In genomic region chr17:42985225-42985624, GRCh38 we compare ENCODE assay signal across 14 cellular contexts. TPM values are rescaled to one million over a fixed set of nuclear protein-coding genes. Genes with fewer than 3 reads are reported as not detected.
DNase-seq lines count a peak whose midpoint lies in the region; ATAC-seq and TF ChIP-seq lines count a peak whose summit lies in the region.
"Had no signal": no experiment of that assay in that cellular context is flagged by ENCODE, and none has a peak within 500 bp of the region (broad histone marks: within the 10 kb centered on the region; RNA-seq: fewer than 3 reads in every experiment).

No MANE protein-coding gene starts in this region.

- no peaks in the 10 kb centered on the region for H3K27me3 ChIP-seq in GM06990 (replicated peaks; ENCODE audit: control insufficient read depth, insufficient read depth, low read length)
- no peaks in the 10 kb centered on the region for H3K27me3 ChIP-seq in mucosa of stomach (ENCODE audit: control insufficient read depth, insufficient read depth, low read length)
- H3K27me3 ChIP-seq: dorsolateral prefrontal cortex had no signal

- no TSS peak for BruUV-seq in OCI-LY7 (replicated peaks; lab: Mats Ljungman, UMichigan)

- H3K4me3 ChIP-seq in GM06990 (replicated peaks; ENCODE audit: low read depth, low read length) (peak overlapping the region; percentile 15; the same call in 1 of the 2 replicates), OCI-LY7 (ENCODE audit: low read depth, low read length, poor library complexity, severe bottlenecking) (peak overlapping the region; percentile 43), mucosa of stomach (ENCODE audit: low read length) (no peak overlapping the region)

- POLR2A ChIA-PET in OCI-LY7 (lab: Charles Lee), result interaction anchor here (0.9 to 3.4 kb wide), 4 partner anchors 11 to 321 kb away, joined by 3 to 21 read pairs (median 6); partner anchors contain the start of gene RPL27
- POLR2A ChIA-PET in T-cell (lab: Charles Lee), result interaction anchor here in 1 of 2 donors (0.6 kb wide), 1 partner anchor 23 kb away, joined by 4 read pairs; no protein-coding TSS in a partner anchor

- H3K9ac ChIP-seq in mucosa of stomach (ENCODE audit: low read length), result peak overlapping the region; percentile 13

- H3K36me3 ChIP-seq in GM06990 (ENCODE audit: control insufficient read depth, insufficient read depth, low read length), result peaks cover 11% of the 10 kb centered on the region
- H3K36me3 ChIP-seq in OCI-LY7 (ENCODE audit: insufficient read depth, low read length), result peaks cover 53% of the 10 kb centered on the region
- H3K36me3 ChIP-seq in mucosa of stomach (ENCODE audit: control insufficient read depth, insufficient read depth, low read length), result peaks cover 14% of the 10 kb centered on the region

- H3K79me2 ChIP-seq in OCI-LY7 (ENCODE audit: insufficient read depth, low read depth, low read length), result peaks cover 56% of the 10 kb centered on the region; the same call in 1 of the 2 replicates

- H3K27me3 Mint-ChIP-seq in T-cell, result no peaks in the 10 kb centered on the region
- H3K27me3 Mint-ChIP-seq: activated T-helper 17 cell treated with anti-CD3 and anti-CD28 coated beads, Interleukin-2, amount 50 U/mL, for 72 hours had no signal

- peak; percentile 25 for DNase-seq in GM06990 (ENCODE audit: extremely low read depth, insufficient read length)
- DNase-seq in OCI-LY7 (ENCODE audit: low spot score), result peak; percentile 92
- DNase-seq in T-cell, result no peak
- no peak for DNase-seq in Right ventricle myocardium superior
- DNase-seq in hepatic stellate cell (ENCODE audit: low spot score), result no peak
- DNase-seq: CD8-positive, alpha-beta memory T cell; dorsolateral prefrontal cortex; hypothalamus; NCI-H510A had no signal

- peak overlapping the region; percentile 74 for H3K4me2 ChIP-seq in OCI-LY7 (ENCODE audit: low read length)

- H3K4me3 Mint-ChIP-seq in T-cell, result no peak overlapping the region
- H3K4me3 Mint-ChIP-seq: activated T-helper 17 cell treated with anti-CD3 and anti-CD28 coated beads, Interleukin-2, amount 50 U/mL, for 72 hours; T-helper 1 cell treated with Interleukin-12 subunit alpha and Interleukin-12 subunit beta and Interleukin-4 antibody, amounts not matched to agents 30 μg/mL and 1 μg/mL, for 36 hours had no signal

- H3K9me3 ChIP-seq in OCI-LY7 (ENCODE audit: low read length) (no peaks in the 10 kb centered on the region), mucosa of stomach (ENCODE audit: control insufficient read depth, low read length) (no peaks in the 10 kb centered on the region)

- peaks cover 35% of the 10 kb centered on the region for H3K36me3 Mint-ChIP-seq in T-cell

- H3K27ac ChIP-seq in OCI-LY7 (ENCODE audit: low read depth, low read length, poor library complexity, severe bottlenecking), result peak overlapping the region; percentile 74

- H3K9me3 Mint-ChIP-seq in T-cell, result no peaks in the 10 kb centered on the region
- H3K9me3 Mint-ChIP-seq: activated T-helper 17 cell treated with anti-CD3 and anti-CD28 coated beads, Interleukin-2, amount 50 U/mL, for 72 hours; CD8-positive, alpha-beta memory T cell; T-helper 1 cell treated with Interleukin-12 subunit alpha and Interleukin-12 subunit beta and Interleukin-4 antibody, amounts not matched to agents 30 μg/mL and 1 μg/mL, for 36 hours had no signal

- no peak overlapping the region for H2AFZ ChIP-seq in OCI-LY7 (ENCODE audit: low read length)

- TF ChIP-seq CTCF in GM06990 (IDR thresholded peaks at IDR 0.05; ENCODE audit: insufficient read depth, low read length, poor library complexity, severe bottlenecking) (no peak), OCI-LY7 (conservative IDR thresholded peaks at IDR 0.05; ENCODE audit: low read length) (no peak; the same call in 1 of the 2 replicates)

- peaks cover 25 to 33% (median 31%) of the 10 kb centered on the region in 3 donors for H3K4me1 Mint-ChIP-seq in T-cell

- H3K4me1 ChIP-seq in OCI-LY7 (ENCODE audit: insufficient read depth, low read length, poor library complexity, severe bottlenecking), result peaks cover 48% of the 10 kb centered on the region
- peaks cover 20% of the 10 kb centered on the region for H3K4me1 ChIP-seq in mucosa of stomach (ENCODE audit: control insufficient read depth, insufficient read depth, low read length)

- ATAC-seq in GM21737 (IDR thresholded peaks at IDR 0.05; ENCODE audit: unreplicated experiment) (peak; percentile 43), T-cell (replicated peaks in 1 of 4) (no peak), Right ventricle myocardium superior (ENCODE audit: poor library complexity) (no peak), HG03045 (IDR thresholded peaks at IDR 0.05; ENCODE audit: unreplicated experiment) (no peak)
- ATAC-seq: activated T-helper 17 cell treated with anti-CD3 and anti-CD28 coated beads, Interleukin-2, amount 50 U/mL, for 72 hours had no signal

- no peaks in the 10 kb centered on the region for H3K9me2 ChIP-seq in OCI-LY7 (ENCODE audit: insufficient read depth, low read length)

- no peak overlapping the region for H3K27ac Mint-ChIP-seq in T-cell

- CTCF ChIA-PET in OCI-LY7 (lab: Charles Lee; ENCODE audit: unreplicated experiment), result interaction anchor here (1.4 kb wide), 1 partner anchor 13 kb away, joined by 4 read pairs; the partner anchor contains the start of gene RPL27
- CTCF ChIA-PET in T-cell (lab: Charles Lee), result interaction anchor here in 1 of 2 donors (0.7 kb wide), 1 partner anchor 13 kb away, joined by 3 read pairs; the partner anchor contains the start of gene RPL27

- intact Hi-C loops in OCI-LY7 (cut with micrococcal nuclease; ENCODE audit: unreplicated experiment) (loop anchor here (1.0 kb wide), 2 partner anchors 13 to 21 kb away; partner anchors contain the start of genes AARSD1 and RPL27), Right ventricle myocardium superior (cut with DNase I) (no loop called here)

- H4K20me1 ChIP-seq in OCI-LY7 (ENCODE audit: insufficient read depth, low read length), result peaks cover 5% of the 10 kb centered on the region; the same call in 1 of the 2 replicates

RNA-seq across cellular contexts. Expression of gene RUNDC1, which starts 4.9 kb away (rescaled TPM):
- total RNA-seq in OCI-LY7 (2014; rRNA removed; shearing (Covaris generic)), result 11.1 and 12.1 TPM in 2 replicates
- total RNA-seq in OCI-LY7 (2022) (18.6 and 22.5 TPM in 2 replicates), T-cell (10 to 100 TPM; 11.5 to 24.0 (median 23.7) TPM), Right ventricle myocardium superior (10.0 TPM)

RNA-seq across cellular contexts. Expression of gene PTGES3L, which starts 5.3 kb away (rescaled TPM):
- total RNA-seq in OCI-LY7 (2014; rRNA removed; shearing (Covaris generic)), result 0.13 TPM in 1 of 2 replicates, not detected in the other
- total RNA-seq in OCI-LY7 (2022), result 0.68 and 2.1 TPM in 2 replicates
- total RNA-seq in T-cell, result under 1 TPM in 3 of 5 donors, not detected in 2; 0.25 to 0.44 (median 0.41) TPM
- total RNA-seq in Right ventricle myocardium superior, result 50.6 TPM

RNA-seq across cellular contexts. Expression of gene RPL27, which starts 13.0 kb away (rescaled TPM):
- total RNA-seq in OCI-LY7 (2014; rRNA removed; shearing (Covaris generic)), result 1,550 and 2,299 TPM in 2 replicates
- 1,241 and 1,313 TPM in 2 replicates for total RNA-seq in OCI-LY7 (2022)
- 1,000 to 10,000 TPM; 1,254 to 1,790 (median 1,710) TPM for total RNA-seq in T-cell
- total RNA-seq in Right ventricle myocardium superior, result 675 TPM

RNA-seq across cellular contexts. Expression of gene AARSD1, which starts 21.0 kb away (rescaled TPM):
- total RNA-seq in OCI-LY7 (2014; rRNA removed; shearing (Covaris generic)), result 24.0 and 26.9 TPM in 2 replicates
- total RNA-seq in OCI-LY7 (2022) (31.0 and 31.7 TPM in 2 replicates), T-cell (10 to 100 TPM; 54.1 to 65.2 (median 60.0) TPM), Right ventricle myocardium superior (30.6 TPM)

RNA-seq across cellular contexts. Expression of gene IFI35, which starts 21.4 kb away (rescaled TPM):
- 3.8 and 6.3 TPM in 2 replicates for total RNA-seq in OCI-LY7 (2014; rRNA removed; shearing (Covaris generic))
- total RNA-seq in OCI-LY7 (2022) (8.6 and 10.6 TPM in 2 replicates), T-cell (10 to 100 TPM; 27.0 to 44.6 (median 34.1) TPM), Right ventricle myocardium superior (14.4 TPM)

Comparison
In these comparisons a context has a peak if more than half of its experiments do, and no peak if none do; other contexts are left out.
1. DNase-seq: peak in GM06990 (single experiment) and OCI-LY7 (single experiment); none in T-cell (0 of 34), Right ventricle myocardium superior (single experiment) and hepatic stellate cell (single experiment).
2. RNA of gene PTGES3L, which starts 5.3 kb away (total RNA-seq): 50.6 TPM in Right ventricle myocardium superior (single experiment); 0.13 to 2.1 TPM in OCI-LY7 and 0.25 to 0.44 TPM in T-cell; every median in the first group is over 10 times any median in the second.